In genomic region chr1:43388021-43388575, GRCh38 we compare ENCODE assay signal across 11 cellular contexts. TPM values are rescaled to one million over a fixed set of nuclear protein-coding genes. Genes with fewer than 3 reads are reported as not detected.
DNase-seq lines count a peak whose midpoint lies in the region; ATAC-seq, FAIRE-seq and TF ChIP-seq lines count a peak whose summit lies in the region.
"Had no signal": no experiment of that assay in that cellular context is flagged by ENCODE, and none has a peak within 500 bp of the region (broad histone marks: within the 10 kb centered on the region; RNA-seq: fewer than 3 reads in every experiment).

No MANE protein-coding gene starts in this region.

- DNase-seq in AG04450 (ENCODE audit: low read depth, low spot score) (no peak), GM12892 (ENCODE audit: insufficient read length) (no peak), adipocyte (ENCODE audit: low read depth) (no peak), memory B cell (ENCODE audit: low spot score in 2 of 2) (no peak), SW480 (ENCODE audit: low spot score) (no peak), KBM-7 (no peak)
- DNase-seq: effector CD4-positive, alpha-beta T cell; H7; T1000 had no signal

- ATAC-seq in memory B cell (ENCODE audit: low read depth) (no peak), HG02840 (IDR thresholded peaks at IDR 0.05; ENCODE audit: low FRiP score, unreplicated experiment) (no peak), GM19035 (IDR thresholded peaks at IDR 0.05; ENCODE audit: unreplicated experiment) (no peak)

- H3K27me3 ChIP-seq in AG04450 (ENCODE audit: control insufficient read depth, insufficient read depth, low read length) (no peaks in the 10 kb centered on the region), adipocyte (replicated peaks; ENCODE audit: control insufficient read depth, insufficient read depth, low read length) (no peaks in the 10 kb centered on the region)

- POLR2A ChIA-PET in AG04450 (lab: Yijun Ruan, JAX): interaction anchor here (1.1 kb wide), 1 partner anchor 262 kb away, joined by 3 read pairs; the partner anchor contains the start of gene KDM4A

- in situ Hi-C loops in KBM-7 (cut with MboI; ENCODE audit: low pct_unique_long_range_greater_than_20kb, low sequenced_read_pairs): no loop called here

- peaks cover 32% of the 10 kb centered on the region for H3K4me1 Mint-ChIP-seq in memory B cell

- peaks cover 20% of the 10 kb centered on the region for H3K36me3 Mint-ChIP-seq in memory B cell

- no peaks in the 10 kb centered on the region for H3K27me3 Mint-ChIP-seq in memory B cell

- peak overlapping the region; percentile 100 for H3K4me3 ChIP-seq in AG04450 (ENCODE audit: low read depth, low read length)
- H3K4me3 ChIP-seq in adipocyte (ENCODE audit: low read length): peak overlapping the region; percentile 96

- no peak for TF ChIP-seq CTCF in AG04450 (IDR thresholded peaks at IDR 0.05; ENCODE audit: low read depth, low read length)

- H3K9ac ChIP-seq in adipocyte (ENCODE audit: low read length): peak overlapping the region; percentile 95

- H3K9me3 ChIP-seq in AG04450 (ENCODE audit: control insufficient read depth, insufficient read depth, low read length) (no peaks in the 10 kb centered on the region), adipocyte (ENCODE audit: control insufficient read depth, low read length) (no peaks in the 10 kb centered on the region)

- peaks cover 45% of the 10 kb centered on the region for H3K36me3 ChIP-seq in adipocyte (ENCODE audit: control insufficient read depth, insufficient read depth, low read length, severe bottlenecking)

- peaks cover 38% of the 10 kb centered on the region for H3K4me1 ChIP-seq in adipocyte (ENCODE audit: control insufficient read depth, insufficient read depth, low read length)

- TF ChIP-seq POLR2A in GM12892 (IDR thresholded peaks at IDR 0.05; ENCODE audit: low read depth, low read length): no peak

- H3K27ac Mint-ChIP-seq in memory B cell: peak overlapping the region; percentile 95

- H3K4me3 Mint-ChIP-seq in memory B cell: peak overlapping the region; percentile 100

- H3K9me3 Mint-ChIP-seq in memory B cell: no peaks in the 10 kb centered on the region

- no peak overlapping the region for H3K27ac ChIP-seq in AG04450 (ENCODE audit: low read depth, low read length)

- peak; percentile 56 for FAIRE-seq in GM12892 (lab: Jason Lieb, UNC)

- CTCF ChIA-PET in AG04450 (lab: Charles Lee): interaction anchor here (4.4 kb wide), 1 partner anchor 162 kb away, joined by 16 read pairs; no protein-coding TSS in a partner anchor

RNA-seq across cellular contexts. Expression of gene MED8, which starts 1.5 kb away (rescaled TPM):
- polyA plus RNA-seq in AG04450 (2011; rRNA removed): 59.3 and 63.7 TPM in 2 replicates
- 36.9 and 41.8 TPM in 2 replicates for polyA minus RNA-seq in AG04450 (2011; rRNA and poly(A)+ RNA removed)
- polyA plus RNA-seq in GM12892 (2012; ENCODE audit: missing spikeins): 26.0 TPM

RNA-seq across cellular contexts. Expression of gene SZT2, which starts 1.6 kb away (rescaled TPM):
- polyA plus RNA-seq in AG04450 (2011; rRNA removed): 9.4 and 10.4 TPM in 2 replicates
- polyA minus RNA-seq in AG04450 (2011; rRNA and poly(A)+ RNA removed): 43.5 and 51.1 TPM in 2 replicates
- 16.1 TPM for polyA plus RNA-seq in GM12892 (2012; ENCODE audit: missing spikeins)

RNA-seq across cellular contexts. Expression of gene ELOVL1, which starts 20.3 kb away (rescaled TPM):
- 165 and 167 TPM in 2 replicates for polyA plus RNA-seq in AG04450 (2011; rRNA removed)
- 90.0 and 97.7 TPM in 2 replicates for polyA minus RNA-seq in AG04450 (2011; rRNA and poly(A)+ RNA removed)
- polyA plus RNA-seq in GM12892 (2012; ENCODE audit: missing spikeins): 43.9 TPM

RNA-seq across cellular contexts. Expression of gene CDC20, which starts 29.3 kb away (rescaled TPM):
- polyA plus RNA-seq in AG04450 (2011; rRNA removed): 22.8 and 27.5 TPM in 2 replicates
- 41.6 and 47.4 TPM in 2 replicates for polyA minus RNA-seq in AG04450 (2011; rRNA and poly(A)+ RNA removed)
- polyA plus RNA-seq in GM12892 (2012; ENCODE audit: missing spikeins): 42.4 TPM

RNA-seq across cellular contexts. Expression of gene MPL, which starts 50.5 kb away (rescaled TPM):
- not detected in 2 replicates for polyA plus RNA-seq in AG04450 (2011; rRNA removed)
- polyA minus RNA-seq in AG04450 (2011; rRNA and poly(A)+ RNA removed): not detected in 2 replicates
- not detected for polyA plus RNA-seq in GM12892 (2012; ENCODE audit: missing spikeins)
